ENCODE assay signal across 11 cellular contexts in the genomic region with DNA sequence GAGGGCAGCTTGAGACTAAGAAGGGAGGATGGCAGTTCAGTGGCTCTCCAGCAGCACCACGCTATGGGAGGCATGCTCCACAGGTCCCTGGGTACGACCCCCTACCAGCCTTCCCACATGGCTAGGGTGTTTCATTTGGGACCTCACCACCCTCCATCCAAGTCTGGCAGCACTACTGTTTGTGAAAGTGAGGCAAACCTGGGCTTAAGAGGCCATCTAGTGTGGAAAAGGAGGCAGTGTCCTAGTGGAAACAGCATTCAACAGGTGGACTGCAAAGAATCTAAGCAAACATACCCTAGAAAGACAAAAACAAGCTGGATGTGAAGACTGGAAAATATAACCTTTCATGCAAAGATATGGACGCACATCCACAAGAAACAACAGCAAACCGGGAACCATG. TPM values are rescaled to one million over a fixed set of nuclear protein-coding genes. Genes with fewer than 3 reads are reported as not detected.
DNase-seq lines count a peak whose midpoint lies in the region; ATAC-seq, FAIRE-seq and TF ChIP-seq lines count a peak whose summit lies in the region.
"Had no signal": no experiment of that assay in that cellular context is flagged by ENCODE, and none has a peak within 500 bp of the region (broad histone marks: within the 10 kb centered on the region; RNA-seq: fewer than 3 reads in every experiment).

No MANE protein-coding gene starts in this region.

- no peak overlapping the region for H3K4me3 Mint-ChIP-seq in brain
- no peak overlapping the region for H3K4me3 Mint-ChIP-seq in activated T-cell treated with anti-CD3 and anti-CD28 coated beads, Interleukin-2, amount 50 U/mL, for 24 hours
- H3K4me3 Mint-ChIP-seq: activated B cell treated with CpG ODN at 0.5 μM for 24 hours had no signal

- H3K27ac Mint-ChIP-seq in brain, result no peak overlapping the region
- no peak overlapping the region for H3K27ac Mint-ChIP-seq in activated T-cell treated with anti-CD3 and anti-CD28 coated beads, Interleukin-2, amount 50 U/mL, for 24 hours
- H3K27ac Mint-ChIP-seq: activated B cell treated with CpG ODN at 0.5 μM for 24 hours had no signal

- TF ChIP-seq CTCF in DOHH2 (IDR thresholded peaks at IDR 0.05; ENCODE audit: low read depth, low read length, poor library complexity, severe bottlenecking) (peak; percentile 40), brain (conservative IDR thresholded peaks at IDR 0.05) (peak; percentile 33 to 51), right lobe of liver (IDR thresholded peaks at IDR 0.05) (peak; percentile 40 to 64 (median 51))

- H3K4me1 Mint-ChIP-seq in brain, result peaks cover 6% of the 10 kb centered on the region
- no peaks in the 10 kb centered on the region for H3K4me1 Mint-ChIP-seq in activated T-cell treated with anti-CD3 and anti-CD28 coated beads, Interleukin-2, amount 50 U/mL, for 24 hours (ENCODE audit: low read depth)
- H3K4me1 Mint-ChIP-seq: activated B cell treated with CpG ODN at 0.5 μM for 24 hours had no signal

- H3K79me2 ChIP-seq in DOHH2 (ENCODE audit: control insufficient read depth, low read length), result no peaks in the 10 kb centered on the region

- intact Hi-C loops in right lobe of liver (cut with DNase I), result loop anchor here in 1 of 2 donors (5.0 kb wide), 1 partner anchor 367 kb away; a partner anchor contains a TSS

- H3K36me3 ChIP-seq in DOHH2 (ENCODE audit: control insufficient read depth, low read length), result no peaks in the 10 kb centered on the region
- no peaks in the 10 kb centered on the region for H3K36me3 ChIP-seq in right lobe of liver
- H3K36me3 ChIP-seq: neutrophil had no signal

- no peaks in the 10 kb centered on the region for H3K36me3 Mint-ChIP-seq in brain
- H3K36me3 Mint-ChIP-seq in activated T-cell treated with anti-CD3 and anti-CD28 coated beads, Interleukin-2, amount 50 U/mL, for 24 hours (ENCODE audit: low read depth), result no peaks in the 10 kb centered on the region

- H3K4me3 ChIP-seq in DOHH2 (ENCODE audit: low read length) (no peak overlapping the region), right lobe of liver (no peak overlapping the region)

- H3K4me1 ChIP-seq in DOHH2 (ENCODE audit: control insufficient read depth, low read length) (no peaks in the 10 kb centered on the region), right lobe of liver (no peaks in the 10 kb centered on the region)

- WGBS in right lobe of liver (ENCODE audit: insufficient coverage, low coverage, low lambda C conversion rate, missing lambda C conversion rate), result 13% methylated on average over 3 of the region's 4 CpGs

- H3K27me3 ChIP-seq in DOHH2 (ENCODE audit: control insufficient read depth, low read length) (peaks cover 23% of the 10 kb centered on the region), right lobe of liver (no peaks in the 10 kb centered on the region)

- no peaks in the 10 kb centered on the region for H4K20me1 ChIP-seq in DOHH2 (ENCODE audit: control insufficient read depth, insufficient read depth, low read depth, low read length)

- no peak for TF ChIP-seq POLR2A in right lobe of liver (IDR thresholded peaks at IDR 0.05)
- TF ChIP-seq POLR2A in GM12891 (IDR thresholded peaks at IDR 0.05; ENCODE audit: low read depth, low read length), result no peak

- peaks cover 13% of the 10 kb centered on the region for H3K27me3 Mint-ChIP-seq in brain
- peaks cover 47% of the 10 kb centered on the region for H3K27me3 Mint-ChIP-seq in activated T-cell treated with anti-CD3 and anti-CD28 coated beads, Interleukin-2, amount 50 U/mL, for 24 hours

- H3K9me3 ChIP-seq in DOHH2 (ENCODE audit: control insufficient read depth, insufficient read depth, low read length) (peaks cover 3% of the 10 kb centered on the region; the same call in 1 of the 2 replicates), right lobe of liver (no peaks in the 10 kb centered on the region)
- H3K9me3 ChIP-seq: neutrophil had no signal

- DNase-seq in LoVo (ENCODE audit: low spot score), result peak; percentile 8
- DNase-seq in right lobe of liver, result no peak
- no peak for DNase-seq in GM12891 (ENCODE audit: insufficient read length, low spot score)
- no peak for DNase-seq in activated T-cell treated with anti-CD3 and anti-CD28 coated beads, Interleukin-2, amount 50 U/mL, for 24 hours
- DNase-seq: activated B cell treated with CpG ODN at 0.5 μM for 24 hours had no signal

- ATAC-seq in right lobe of liver (peak; percentile 75 to 87 (median 78)), GM21526 (IDR thresholded peaks at IDR 0.05; ENCODE audit: low FRiP score, unreplicated experiment) (no peak), GM19395 (IDR thresholded peaks at IDR 0.05; ENCODE audit: unreplicated experiment) (no peak)

- FAIRE-seq in GM12891 (lab: Jason Lieb, UNC), result no peak

- no peaks in the 10 kb centered on the region for H3K9me2 ChIP-seq in DOHH2 (replicated peaks; ENCODE audit: control insufficient read depth, low read length)

- H3K4me2 ChIP-seq in DOHH2 (ENCODE audit: low read length), result no peak overlapping the region

- peaks cover 0 to 11% (median 4%) of the 10 kb centered on the region in 5 experiments for H3K9me3 Mint-ChIP-seq in brain
- peaks cover 4% of the 10 kb centered on the region for H3K9me3 Mint-ChIP-seq in activated T-cell treated with anti-CD3 and anti-CD28 coated beads, Interleukin-2, amount 50 U/mL, for 24 hours

- H3K27ac ChIP-seq in DOHH2 (ENCODE audit: low read depth, low read length) (no peak overlapping the region), right lobe of liver (no peak overlapping the region)
- H3K27ac ChIP-seq: neutrophil had no signal

- no peaks in the 10 kb centered on the region for H3F3A ChIP-seq in DOHH2 (ENCODE audit: control insufficient read depth, insufficient read depth)

TF ChIP-seq in GM12891, 5 proteins besides CTCF, POLR2A, EP300 and RAD21:
- TF ChIP-seq POLR2AphosphoS5 (IDR thresholded peaks at IDR 0.05; ENCODE audit: low read depth, low read length) (no peak), TAF1 (IDR thresholded peaks at IDR 0.05; ENCODE audit: low read depth, low read length) (no peak), POU2F2 (IDR thresholded peaks at IDR 0.05; ENCODE audit: low read depth, low read length) (no peak), PAX5 (IDR thresholded peaks at IDR 0.05; ENCODE audit: insufficient read depth, low read length, severe bottlenecking) (no peak), SPI1 (IDR thresholded peaks at IDR 0.05; ENCODE audit: low read depth, low read length) (no peak)

RNA-seq across cellular contexts. Expression of a gene that starts 4.8 kb away (rescaled TPM):
- not detected for polyA plus RNA-seq in brain (ENCODE audit: insufficient read depth, low read depth, low replicate concordance)
- not detected for total RNA-seq in right lobe of liver
- polyA plus RNA-seq in GM12891 (2012; ENCODE audit: low read depth, missing spikeins), result not detected
- total RNA-seq: activated B cell treated with CpG ODN at 0.5 μM for 24 hours, subcutaneous adipose tissue had no signal

Comparison
In these comparisons a context has a peak if more than half of its experiments do, and no peak if none do; other contexts are left out.
1. ATAC-seq: peak in right lobe of liver (4 of 4); none in GM21526 (single experiment) and GM19395 (single experiment).
2. Peak in every context shown above with its lines, with median percentiles within 50 percentile points of each other: CTCF ChIP-seq.